19 cellular contexts compared by ENCODE assay signal in the genomic region with DNA sequence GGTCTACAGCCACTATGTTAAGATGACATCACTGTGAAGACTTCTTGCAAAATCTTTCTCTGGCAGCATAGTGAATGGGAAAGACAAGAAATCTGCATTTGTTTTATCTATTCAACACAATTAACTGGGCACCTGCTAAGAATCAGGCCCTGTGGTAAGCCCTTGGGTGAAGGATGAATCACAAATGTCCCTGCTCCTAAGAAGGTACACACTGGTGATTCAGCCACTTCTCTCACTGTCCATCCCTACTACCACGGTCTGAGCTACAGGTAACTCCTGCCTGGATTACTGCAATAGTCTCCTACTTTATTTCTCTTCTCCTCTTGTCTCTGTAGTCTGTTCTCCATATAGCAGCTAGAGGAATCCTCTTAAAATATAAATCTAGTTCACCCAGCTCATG.
"Had no signal": no experiment of that assay in that cellular context is flagged by ENCODE, and none has a peak within 500 bp of the region (broad histone marks: within the 10 kb centered on the region; RNA-seq: fewer than 3 reads in every experiment).

No MANE protein-coding gene starts in this region.

- H3K27ac ChIP-seq: brain microvascular endothelial cell, esophagus muscularis mucosa, ovary, right lobe of liver, stomach had no signal

- H3K27me3 ChIP-seq: brain microvascular endothelial cell, esophagus muscularis mucosa, ovary, right lobe of liver, stomach had no signal

- H3K4me1 ChIP-seq: esophagus muscularis mucosa, right lobe of liver had no signal

- H3K27ac Mint-ChIP-seq: activated B cell treated with CpG ODN at 0.5 μM for 24 hours; activated CD4-positive, alpha-beta memory T cell treated with anti-CD3 and anti-CD28 coated beads, Interleukin-2, amount 10 ng/mL, durations not matched to agents 7 days and 5 days; activated CD8-positive, alpha-beta memory T cell treated with anti-CD3 and anti-CD28 coated beads, Interleukin-2, amount 10 ng/mL, durations not matched to agents 7 days and 5 days; naive thymus-derived CD8-positive, alpha-beta T cell; stimulated activated effector memory CD8-positive, alpha-beta T cell treated with anti-CD3 and anti-CD28 coated beads, Interleukin-12 subunit alpha, Interleukin-12 subunit beta, amount 100 ng/mL, for 72 hours; T-cell had no signal

- H3K36me3 ChIP-seq: brain microvascular endothelial cell had no signal

- H3K4me3 Mint-ChIP-seq: activated B cell treated with CpG ODN at 0.5 μM for 24 hours; activated CD4-positive, alpha-beta memory T cell treated with anti-CD3 and anti-CD28 coated beads, Interleukin-2, amount 10 ng/mL, durations not matched to agents 7 days and 5 days; activated CD8-positive, alpha-beta memory T cell treated with anti-CD3 and anti-CD28 coated beads, Interleukin-2, amount 10 ng/mL, durations not matched to agents 7 days and 5 days; naive thymus-derived CD8-positive, alpha-beta T cell; stimulated activated effector memory CD8-positive, alpha-beta T cell treated with anti-CD3 and anti-CD28 coated beads, Interleukin-12 subunit alpha, Interleukin-12 subunit beta, amount 100 ng/mL, for 72 hours; T-cell had no signal

- H3K4me3 ChIP-seq: esophagus muscularis mucosa, ovary, right lobe of liver, smooth muscle cell, stomach had no signal

- H3K9me3 ChIP-seq: ovary, right lobe of liver had no signal

- H3K9me3 Mint-ChIP-seq: activated CD4-positive, alpha-beta memory T cell treated with anti-CD3 and anti-CD28 coated beads, Interleukin-2, amount 10 ng/mL, durations not matched to agents 7 days and 5 days; stimulated activated effector memory CD8-positive, alpha-beta T cell treated with anti-CD3 and anti-CD28 coated beads, Interleukin-12 subunit alpha, Interleukin-12 subunit beta, amount 100 ng/mL, for 72 hours had no signal

- ATAC-seq: activated CD8-positive, alpha-beta memory T cell treated with anti-CD3 and anti-CD28 coated beads, Interleukin-2, amount 10 ng/mL, durations not matched to agents 7 days and 5 days; naive thymus-derived CD8-positive, alpha-beta T cell; right lobe of liver; stimulated activated effector memory CD8-positive, alpha-beta T cell treated with anti-CD3 and anti-CD28 coated beads, Interleukin-12 subunit alpha, Interleukin-12 subunit beta, amount 100 ng/mL, for 72 hours; T-cell had no signal

- DNase-seq: activated B cell treated with CpG ODN at 0.5 μM for 24 hours; activated CD4-positive, alpha-beta memory T cell treated with anti-CD3 and anti-CD28 coated beads, Interleukin-2, amount 10 ng/mL, durations not matched to agents 7 days and 5 days; activated CD4-positive, alpha-beta T cell treated with anti-CD3 and anti-CD28 coated beads for 4 hours; activated CD8-positive, alpha-beta memory T cell treated with anti-CD3 and anti-CD28 coated beads, Interleukin-2, amount 10 ng/mL, durations not matched to agents 7 days and 5 days; activated naive CD4-positive, alpha-beta T cell; anterior cingulate cortex; cortex of kidney; effector CD4-positive, alpha-beta T cell; naive thymus-derived CD8-positive, alpha-beta T cell; ovary; right lobe of liver; stimulated activated CD4-positive, alpha-beta T cell treated with anti-CD3 and anti-CD28 coated beads, Interleukin-4, amount 100 ng/mL, for 24 hours; stomach; T-cell; trophoblast cell had no signal

- H3K27me3 Mint-ChIP-seq: activated B cell treated with CpG ODN at 0.5 μM for 24 hours; activated CD4-positive, alpha-beta memory T cell treated with anti-CD3 and anti-CD28 coated beads, Interleukin-2, amount 10 ng/mL, durations not matched to agents 7 days and 5 days; activated CD8-positive, alpha-beta memory T cell treated with anti-CD3 and anti-CD28 coated beads, Interleukin-2, amount 10 ng/mL, durations not matched to agents 7 days and 5 days; naive thymus-derived CD8-positive, alpha-beta T cell; T-cell had no signal

- H3K4me1 Mint-ChIP-seq: activated B cell treated with CpG ODN at 0.5 μM for 24 hours; activated CD4-positive, alpha-beta memory T cell treated with anti-CD3 and anti-CD28 coated beads, Interleukin-2, amount 10 ng/mL, durations not matched to agents 7 days and 5 days; activated CD8-positive, alpha-beta memory T cell treated with anti-CD3 and anti-CD28 coated beads, Interleukin-2, amount 10 ng/mL, durations not matched to agents 7 days and 5 days; stimulated activated effector memory CD8-positive, alpha-beta T cell treated with anti-CD3 and anti-CD28 coated beads, Interleukin-12 subunit alpha, Interleukin-12 subunit beta, amount 100 ng/mL, for 72 hours; T-cell had no signal
